Comparison of ENCODE assay signal across 12 cellular contexts in the genomic region with DNA sequence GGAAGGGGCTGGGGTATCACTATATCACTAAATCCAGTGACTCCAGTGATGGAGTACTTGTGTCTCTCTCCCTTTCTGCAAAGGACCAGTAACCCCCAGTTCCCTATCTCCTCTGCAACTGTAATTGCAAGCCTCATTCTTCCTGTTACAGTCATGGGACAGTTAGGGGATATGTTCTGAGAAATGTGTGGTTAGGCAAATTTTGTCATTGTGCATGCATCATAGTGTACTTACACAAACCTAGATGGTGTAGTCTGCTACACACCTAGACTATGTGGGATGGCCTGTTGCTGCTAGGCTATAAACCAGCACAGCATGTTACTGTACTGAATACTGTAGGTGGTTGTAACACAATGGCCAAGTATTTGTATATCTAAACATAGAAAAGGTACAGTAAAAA. TPM values are rescaled to one million over a fixed set of nuclear protein-coding genes. Genes with fewer than 3 reads are reported as not detected.
DNase-seq lines count a peak whose midpoint lies in the region; ATAC-seq, FAIRE-seq and TF ChIP-seq lines count a peak whose summit lies in the region.
"Had no signal": no experiment of that assay in that cellular context is flagged by ENCODE, and none has a peak within 500 bp of the region (broad histone marks: within the 10 kb centered on the region; RNA-seq: fewer than 3 reads in every experiment).

No MANE protein-coding gene starts in this region.

- no peak for FAIRE-seq in frontal cortex (lab: Jason Lieb, UNC)
- FAIRE-seq: endometrium had no signal

- H3K36me3 ChIP-seq in DND-41 (ENCODE audit: insufficient read depth, low read length) (peaks cover 4% of the 10 kb centered on the region; the same call in 1 of the 2 replicates), HEK293 (ENCODE audit: control insufficient read depth in 2 of 2, insufficient read depth in 1 of 2, low read length in 2 of 2) (peaks cover 0 to 8% of the 10 kb centered on the region in 2 experiments; a peak in 1 of 3 replicates), SJSA1 (peaks cover 4% of the 10 kb centered on the region; the same call in 1 of the 2 replicates)

- POLR2A ChIA-PET in HEK293 (lab: Yijun Ruan, JAX) = no interaction called here

- no peak overlapping the region for H2AFZ ChIP-seq in DND-41 (ENCODE audit: low read depth, low read length)

- DNase-seq in DND-41 (no peak), SJSA1 (ENCODE audit: low read depth in 1 of 2, low spot score in 2 of 2) (no peak), kidney tubule cell (ENCODE audit: low spot score) (peak; percentile 26), SKM-1 treated with dmso at 0.1 percent for 144 hours (lab: John Stamatoyannopoulos, UW; ENCODE audit: unreplicated experiment) (no peak), frontal cortex (ENCODE audit: low spot score in 2 of 2) (no peak)
- DNase-seq in activated CD8-positive, alpha-beta memory T cell treated with anti-CD3 and anti-CD28 coated beads for 24 hours = no peak
- DNase-seq: hippocampal formation; MG63; stimulated activated CD4-positive, alpha-beta T cell treated with anti-CD3 and anti-CD28 coated beads, Interleukin-4, amount 100 ng/mL, for 1 hour had no signal

- H3K4me1 ChIP-seq in DND-41 (ENCODE audit: insufficient read depth, low read length) (peaks cover 28% of the 10 kb centered on the region), HEK293 (ENCODE audit: control insufficient read depth, insufficient read depth, low read length) (no peaks in the 10 kb centered on the region; the same call in 1 of the 2 replicates), SJSA1 (replicated peaks) (peaks cover 40% of the 10 kb centered on the region)

- peaks cover 19% of the 10 kb centered on the region for H3K79me2 ChIP-seq in DND-41 (ENCODE audit: insufficient read depth, low read length)

- CTCF ChIA-PET in HEK293 (lab: Yijun Ruan, JAX) = interaction anchor here (0.7 to 3.0 kb wide), 4 partner anchors 11 to 87 kb away, joined by 3 to 19 read pairs (median 6); no protein-coding TSS in a partner anchor

- TF ChIP-seq CTCF in DND-41 (IDR thresholded peaks at IDR 0.05; ENCODE audit: borderline replicate concordance, extremely low read depth, low read length, poor library complexity, severe bottlenecking) (no peak), HEK293 (tag by site-specific recombination; IDR thresholded peaks at IDR 0.05) (no peak)

- 0 out of 2 replicates have a peak overlapping the region, but pooled peaks have one; percentile 87 for H3K4me2 ChIP-seq in DND-41 (ENCODE audit: insufficient read depth, low read length)

- H4K20me1 ChIP-seq in DND-41 (ENCODE audit: insufficient read depth, low read length) = no peaks in the 10 kb centered on the region; the same call in 1 of the 2 replicates

- H3K27ac ChIP-seq in DND-41 (ENCODE audit: low read length) (no peak overlapping the region), HEK293 (ENCODE audit: extremely low read depth, low read depth, low read length) (no peak overlapping the region), SJSA1 (peak overlapping the region; percentile 35)

- H3K27me3 ChIP-seq in DND-41 (ENCODE audit: insufficient read depth, low read length, poor library complexity) (no peaks in the 10 kb centered on the region), SJSA1 (replicated peaks) (no peaks in the 10 kb centered on the region)
- H3K27me3 ChIP-seq: MG63 had no signal

- H3K9ac ChIP-seq in DND-41 (ENCODE audit: low read depth, low read length) = no peak overlapping the region

- H3K9me3 ChIP-seq in DND-41 (ENCODE audit: insufficient read depth, low read length, severe bottlenecking) (no peaks in the 10 kb centered on the region), HEK293 (ENCODE audit: control insufficient read depth, insufficient read depth, low read depth, low read length) (no peaks in the 10 kb centered on the region), SJSA1 (replicated peaks) (no peaks in the 10 kb centered on the region)
- H3K9me3 ChIP-seq: MG63 had no signal

- H3K4me3 ChIP-seq in DND-41 (ENCODE audit: low read depth in 1 of 2, low read length in 2 of 2) = no peak overlapping the region
- no peak overlapping the region for H3K4me3 ChIP-seq in HEK293 (ENCODE audit: low read depth, low read length)
- no peak overlapping the region for H3K4me3 ChIP-seq in SJSA1
- H3K4me3 ChIP-seq: MG63 had no signal

- no peak for ATAC-seq in DND-41 (ENCODE audit: insufficient read depth, low read depth)
- no peak for ATAC-seq in HG03521 (IDR thresholded peaks at IDR 0.05; ENCODE audit: unreplicated experiment)

TF ChIP-seq in HEK293, 187 proteins besides CTCF, POLR2A, EP300 and RAD21:
- TF ChIP-seq ZNF169 (tag by site-specific recombination; IDR thresholded peaks at IDR 0.05) (no peak), SCRT1 (tag by site-specific recombination; IDR thresholded peaks at IDR 0.05; ENCODE audit: borderline replicate concordance) (0 out of 2 replicates have a peak, but pooled peaks have one; percentile 10), ZNF791 (tag by site-specific recombination; IDR thresholded peaks at IDR 0.05) (no peak), SCRT2 (tag by site-specific recombination; IDR thresholded peaks at IDR 0.05) (peak; percentile 53), ZNF785 (tag by site-specific recombination; IDR thresholded peaks at IDR 0.05) (no peak), KLF9 (tag by site-specific recombination; IDR thresholded peaks at IDR 0.05; ENCODE audit: low read depth) (no peak), FEZF1 (tag by site-specific recombination; IDR thresholded peaks at IDR 0.05) (no peak)
- TF ChIP-seq, protein P1, sequence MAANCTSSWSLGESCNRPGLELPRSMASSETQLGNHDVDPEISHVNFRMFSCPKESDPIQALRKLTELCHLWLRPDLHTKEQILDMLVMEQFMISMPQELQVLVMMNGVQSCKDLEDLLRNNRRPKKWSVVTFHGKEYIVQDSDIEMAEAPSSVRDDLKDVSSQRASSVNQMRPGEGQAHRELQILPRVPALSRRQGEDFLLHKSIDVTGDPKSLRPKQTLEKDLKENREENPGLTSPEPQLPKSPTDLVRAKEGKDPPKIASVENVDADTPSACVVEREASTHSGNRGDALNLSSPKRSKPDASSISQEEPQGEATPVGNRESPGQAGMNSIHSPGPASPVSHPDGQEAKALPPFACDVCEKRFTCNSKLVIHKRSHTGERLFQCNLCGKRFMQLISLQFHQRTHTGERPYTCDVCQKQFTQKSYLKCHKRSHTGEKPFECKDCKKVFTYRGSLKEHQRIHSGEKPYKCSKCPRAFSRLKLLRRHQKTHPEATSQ (tag by site-specific recombination; IDR thresholded peaks at IDR 0.05) = no peak

RNA-seq across cellular contexts. Expression of gene VPS8, which starts 2.2 kb away (rescaled TPM):
- 41.0 and 43.9 TPM in 2 replicates for total RNA-seq in SJSA1 (2014; rRNA removed; shearing (Covaris generic))
- total RNA-seq in frontal cortex = 145 TPM
